Comparison of ENCODE assay signal across 25 cellular contexts in genomic region chr4:142088906-142089305, GRCh38.
DNase-seq lines count a peak whose midpoint lies in the region; ATAC-seq, FAIRE-seq and TF ChIP-seq lines count a peak whose summit lies in the region.
"Had no signal": no experiment of that assay in that cellular context is flagged by ENCODE, and none has a peak within 500 bp of the region (broad histone marks: within the 10 kb centered on the region; RNA-seq: fewer than 3 reads in every experiment).

No MANE protein-coding gene starts in this region.

- H2AK5ac ChIP-seq in H9 (ENCODE audit: insufficient read length, low read length), result no peak overlapping the region

- no CpG with 5 or more reads among the region's 4 CpGs for WGBS in H9 (ENCODE audit: extremely low coverage, insufficient read length, low lambda C conversion rate)

- no peak overlapping the region for H3K14ac ChIP-seq in H9 (ENCODE audit: insufficient read depth, low read length)

- H2BK5ac ChIP-seq in H9 (ENCODE audit: insufficient read length, low read length), result no peak overlapping the region

- no peak overlapping the region for H4K8ac ChIP-seq in H9 (replicated peaks; ENCODE audit: insufficient read length, low read depth, low read length)

- peaks cover 35% of the 10 kb centered on the region for H3K36me3 Mint-ChIP-seq in activated CD4-positive, alpha-beta memory T cell treated with anti-CD3 and anti-CD28 coated beads for 36 hours
- H3K36me3 Mint-ChIP-seq in activated CD4-positive, alpha-beta memory T cell treated with anti-CD3 and anti-CD28 coated beads, Interleukin-2, amount 10 ng/mL, durations not matched to agents 7 days and 5 days (ENCODE audit: low read depth), result peaks cover 22% of the 10 kb centered on the region
- H3K36me3 Mint-ChIP-seq in astrocyte (ENCODE audit: low read depth, unreplicated experiment) (no peaks in the 10 kb centered on the region), H9 (ENCODE audit: insufficient read depth in 1 of 3, low read depth in 3 of 3) (no peaks in the 10 kb centered on the region)

- DNase-seq in activated CD4-positive, alpha-beta memory T cell treated with anti-CD3 and anti-CD28 coated beads for 36 hours, result no peak
- DNase-seq in activated CD4-positive, alpha-beta memory T cell treated with anti-CD3 and anti-CD28 coated beads, Interleukin-2, amount 10 ng/mL, durations not matched to agents 7 days and 5 days, result no peak
- peak; percentile 69 for DNase-seq in astrocyte (ENCODE audit: low read depth)
- peak; percentile 49 to 70 for DNase-seq in foreskin fibroblast
- no peak for DNase-seq in midbrain (lab: John Stamatoyannopoulos, UW)
- no peak for DNase-seq in H9
- no peak for DNase-seq in DMS153 treated with DMSO at 0.1 percent for 48 hours (lab: John Stamatoyannopoulos, UW; ENCODE audit: unreplicated experiment)
- DNase-seq: activated CD4-positive, CD25-positive, alpha-beta regulatory T cell treated with anti-CD3 and anti-CD28 coated beads, Interleukin-2, amount 50 U/mL, for 72 hours; activated CD8-positive, alpha-beta memory T cell treated with anti-CD3 and anti-CD28 coated beads, Interleukin-2, amount 50 U/mL, for 48 hours; activated naive CD4-positive, alpha-beta T cell treated with anti-CD3 and anti-CD28 coated beads, Interleukin-2, amount 50 U/mL, for 16 hours; CD4-positive, alpha-beta T cell; Kasumi-1; left ventricle myocardium inferior; NCI-H146; NCI-H2227 treated with DMSO at 0.1 percent for 48 hours; small intestine; thyroid gland had no signal

- no peaks in the 10 kb centered on the region for H3K23me2 ChIP-seq in H9 (ENCODE audit: insufficient read length, low read depth, low read length, poor library complexity, severe bottlenecking)

- no peak overlapping the region for H3K4me3 ChIP-seq in astrocyte (ENCODE audit: insufficient read depth, low read depth, low read length)
- no peak overlapping the region for H3K4me3 ChIP-seq in foreskin fibroblast (ENCODE audit: low read depth in 1 of 2, low read length in 2 of 2)
- H3K4me3 ChIP-seq: cardiac muscle cell, esophagus muscularis mucosa, left ventricle myocardium inferior, thyroid gland had no signal

- intact Hi-C loops in activated CD4-positive, alpha-beta memory T cell treated with anti-CD3 and anti-CD28 coated beads for 36 hours (cut with micrococcal nuclease), result no loop called here

- H2BK12ac ChIP-seq in H9 (ENCODE audit: insufficient read length, low read depth, low read length), result no peak overlapping the region

- H3K27me3 Mint-ChIP-seq in activated CD4-positive, alpha-beta memory T cell treated with anti-CD3 and anti-CD28 coated beads for 36 hours, result no peaks in the 10 kb centered on the region
- H3K27me3 Mint-ChIP-seq in activated CD4-positive, alpha-beta memory T cell treated with anti-CD3 and anti-CD28 coated beads, Interleukin-2, amount 10 ng/mL, durations not matched to agents 7 days and 5 days, result no peaks in the 10 kb centered on the region
- no peaks in the 10 kb centered on the region for H3K27me3 Mint-ChIP-seq in astrocyte (ENCODE audit: low read depth, unreplicated experiment)
- no peaks in the 10 kb centered on the region for H3K27me3 Mint-ChIP-seq in H9 (ENCODE audit: low read depth)
- H3K27me3 Mint-ChIP-seq: CD4-positive, alpha-beta T cell had no signal

- H3K9me3 ChIP-seq in astrocyte (ENCODE audit: insufficient read depth, low read depth, low read length) (no peaks in the 10 kb centered on the region), H9 (ENCODE audit: control insufficient read depth, low read depth, low read length) (no peaks in the 10 kb centered on the region)
- H3K9me3 ChIP-seq: esophagus muscularis mucosa, left ventricle myocardium inferior, thyroid gland had no signal

- H4K91ac ChIP-seq in H9 (ENCODE audit: insufficient read length, low read depth, low read length), result no peak overlapping the region

- H3K23ac ChIP-seq in H9 (ENCODE audit: insufficient read length, low read depth, low read length), result no peak overlapping the region

- no peak overlapping the region for H3K4ac ChIP-seq in H9 (ENCODE audit: low read depth, low read length)

- no peak overlapping the region for H3K18ac ChIP-seq in H9 (ENCODE audit: insufficient read length, low read depth, low read length)

- POLR2A ChIA-PET in activated CD4-positive, alpha-beta memory T cell treated with anti-CD3 and anti-CD28 coated beads for 36 hours (lab: Charles Lee), result no interaction called here
- POLR2A ChIA-PET in activated CD4-positive, alpha-beta memory T cell treated with anti-CD3 and anti-CD28 coated beads, Interleukin-2, amount 10 ng/mL, durations not matched to agents 7 days and 5 days (lab: Charles Lee), result no interaction called here

- no peak for ATAC-seq in HG03342 (IDR thresholded peaks at IDR 0.05; ENCODE audit: unreplicated experiment)
- ATAC-seq: Right ventricle myocardium inferior had no signal

- H3K56ac ChIP-seq in H9 (ENCODE audit: insufficient read length, low read depth, low read length), result no peak overlapping the region

- no peaks in the 10 kb centered on the region for H3K79me2 ChIP-seq in astrocyte (ENCODE audit: insufficient read depth, low read length)
- H3K79me2 ChIP-seq in H9 (ENCODE audit: insufficient read depth, low read length), result no peaks in the 10 kb centered on the region
- H3K79me2 ChIP-seq: parathyroid adenoma had no signal

- CTCF ChIA-PET in activated CD4-positive, alpha-beta memory T cell treated with anti-CD3 and anti-CD28 coated beads for 36 hours (lab: Charles Lee), result no interaction called here
- CTCF ChIA-PET in activated CD4-positive, alpha-beta memory T cell treated with anti-CD3 and anti-CD28 coated beads, Interleukin-2, amount 10 ng/mL, durations not matched to agents 7 days and 5 days (lab: Charles Lee), result no interaction called here

- no peaks in the 10 kb centered on the region for H3K36me3 ChIP-seq in astrocyte (ENCODE audit: insufficient read depth, low read length)
- H3K36me3 ChIP-seq: cardiac muscle cell, esophagus muscularis mucosa, left ventricle myocardium inferior, thyroid gland had no signal

- no peak overlapping the region for H3T11ph ChIP-seq in H9 (ENCODE audit: low read length)

- H3K4me1 Mint-ChIP-seq in activated CD4-positive, alpha-beta memory T cell treated with anti-CD3 and anti-CD28 coated beads for 36 hours (ENCODE audit: low read depth), result peaks cover 8% of the 10 kb centered on the region
- no peaks in the 10 kb centered on the region for H3K4me1 Mint-ChIP-seq in activated CD4-positive, alpha-beta memory T cell treated with anti-CD3 and anti-CD28 coated beads, Interleukin-2, amount 10 ng/mL, durations not matched to agents 7 days and 5 days
- peaks cover 4% of the 10 kb centered on the region for H3K4me1 Mint-ChIP-seq in astrocyte (ENCODE audit: low read depth, unreplicated experiment)
- no peaks in the 10 kb centered on the region for H3K4me1 Mint-ChIP-seq in H9

- H3K9me3 Mint-ChIP-seq in activated CD4-positive, alpha-beta memory T cell treated with anti-CD3 and anti-CD28 coated beads for 36 hours, result no peaks in the 10 kb centered on the region
- H3K9me3 Mint-ChIP-seq in activated CD4-positive, alpha-beta memory T cell treated with anti-CD3 and anti-CD28 coated beads, Interleukin-2, amount 10 ng/mL, durations not matched to agents 7 days and 5 days, result no peaks in the 10 kb centered on the region
- H3K9me3 Mint-ChIP-seq in astrocyte (ENCODE audit: unreplicated experiment) (no peaks in the 10 kb centered on the region), H9 (no peaks in the 10 kb centered on the region)
- H3K9me3 Mint-ChIP-seq: CD4-positive, alpha-beta T cell; T-helper 2 cell treated with Interferon-gamma antibody and Interleukin-4, amounts not matched to agents 5 μg/mL and 100 μg/mL, for 36 hours had no signal

- H4K20me1 ChIP-seq in astrocyte (ENCODE audit: insufficient read depth, low read length) (no peaks in the 10 kb centered on the region), H9 (ENCODE audit: control insufficient read depth, insufficient read depth, insufficient read length) (no peaks in the 10 kb centered on the region)

- no peak for FAIRE-seq in astrocyte (lab: Jason Lieb, UNC)
- FAIRE-seq: H1, small intestine had no signal

- H3K27me3 ChIP-seq in astrocyte (ENCODE audit: insufficient read depth, low read length) (no peaks in the 10 kb centered on the region), H9 (ENCODE audit: insufficient read depth, low read length) (no peaks in the 10 kb centered on the region)
- H3K27me3 ChIP-seq: cardiac muscle cell, esophagus muscularis mucosa, thyroid gland had no signal

- H3K4me1 ChIP-seq in astrocyte (ENCODE audit: insufficient read depth, low read length), result peaks cover 28% of the 10 kb centered on the region
- no peaks in the 10 kb centered on the region for H3K4me1 ChIP-seq in H9 (ENCODE audit: insufficient read depth, low read length)
- H3K4me1 ChIP-seq: parathyroid adenoma, thyroid gland had no signal

- no peak overlapping the region for H2BK15ac ChIP-seq in H9 (ENCODE audit: low read depth, low read length)

- H4K5ac ChIP-seq in H9 (ENCODE audit: insufficient read length, low read depth, low read length), result no peak overlapping the region

- H3K27ac ChIP-seq in astrocyte (ENCODE audit: low read depth, low read length) (no peak overlapping the region), H9 (ENCODE audit: insufficient read length, low read depth, low read length) (no peak overlapping the region)
- H3K27ac ChIP-seq: 22Rv1, cardiac muscle cell, esophagus muscularis mucosa, left ventricle myocardium inferior, parathyroid adenoma, thyroid gland had no signal

- no peak overlapping the region for H2BK20ac ChIP-seq in H9 (ENCODE audit: low read depth, low read length, poor library complexity, severe bottlenecking)

- peak overlapping the region; percentile 1 for H2AFZ ChIP-seq in astrocyte (ENCODE audit: low read depth, low read length)
- no peak overlapping the region for H2AFZ ChIP-seq in H9 (ENCODE audit: low read length)
- H2AFZ ChIP-seq: parathyroid adenoma had no signal

- no peak overlapping the region for H2BK120ac ChIP-seq in H9 (ENCODE audit: low read depth, low read length, poor library complexity, severe bottlenecking)

- no peak overlapping the region for H3K9ac ChIP-seq in astrocyte (ENCODE audit: low read length)
- H3K9ac ChIP-seq in H9 (ENCODE audit: extremely low read depth, insufficient read length, low read length), result no peak overlapping the region
- H3K9ac ChIP-seq: parathyroid adenoma had no signal

- H3K4me3 Mint-ChIP-seq in activated CD4-positive, alpha-beta memory T cell treated with anti-CD3 and anti-CD28 coated beads for 36 hours, result no peak overlapping the region
- no peak overlapping the region for H3K4me3 Mint-ChIP-seq in activated CD4-positive, alpha-beta memory T cell treated with anti-CD3 and anti-CD28 coated beads, Interleukin-2, amount 10 ng/mL, durations not matched to agents 7 days and 5 days
- H3K4me3 Mint-ChIP-seq in astrocyte (ENCODE audit: unreplicated experiment) (no peak overlapping the region), H9 (no peak overlapping the region)
- H3K4me3 Mint-ChIP-seq: CD4-positive, alpha-beta T cell; T-helper 2 cell treated with Interferon-gamma antibody and Interleukin-4, amounts not matched to agents 5 μg/mL and 100 μg/mL, for 36 hours had no signal

- peak overlapping the region; percentile 52 for H3K27ac Mint-ChIP-seq in activated CD4-positive, alpha-beta memory T cell treated with anti-CD3 and anti-CD28 coated beads for 36 hours
- H3K27ac Mint-ChIP-seq in activated CD4-positive, alpha-beta memory T cell treated with anti-CD3 and anti-CD28 coated beads, Interleukin-2, amount 10 ng/mL, durations not matched to agents 7 days and 5 days, result no peak overlapping the region
- H3K27ac Mint-ChIP-seq in astrocyte (ENCODE audit: unreplicated experiment) (no peak overlapping the region), H9 (0 out of 7 replicates have a peak overlapping the region, but pooled peaks of 1 of the 3 experiments have one; percentile 8)
- H3K27ac Mint-ChIP-seq: T-helper 2 cell treated with Interferon-gamma antibody and Interleukin-4, amounts not matched to agents 5 μg/mL and 100 μg/mL, for 36 hours had no signal

- peak overlapping the region; percentile 18 for H3K4me2 ChIP-seq in astrocyte (ENCODE audit: low read length)
- H3K4me2 ChIP-seq in H9 (ENCODE audit: insufficient read depth, insufficient read length, low read length), result no peak overlapping the region

- no peak for TF ChIP-seq CTCF in astrocyte (IDR thresholded peaks at IDR 0.05; ENCODE audit: insufficient read depth, low read depth, low read length)
- no peak for TF ChIP-seq CTCF in foreskin fibroblast (IDR thresholded peaks at IDR 0.05; ENCODE audit: low read depth, low read length)
- TF ChIP-seq CTCF in H9 (conservative IDR thresholded peaks at IDR 0.05), result no peak

- H3K79me1 ChIP-seq in H9 (ENCODE audit: insufficient read depth, low read depth, low read length, poor library complexity, severe bottlenecking), result no peaks in the 10 kb centered on the region

Comparison
In these comparisons a context has a peak if more than half of its experiments do, and no peak if none do; other contexts are left out.
1. DNase-seq: peak in astrocyte (single experiment) and foreskin fibroblast (2 of 2); none in activated CD4-positive, alpha-beta memory T cell treated with anti-CD3 and anti-CD28 coated beads for 36 hours (single experiment), activated CD4-positive, alpha-beta memory T cell treated with anti-CD3 and anti-CD28 coated beads, Interleukin-2, amount 10 ng/mL, durations not matched to agents 7 days and 5 days (single experiment), midbrain (single experiment), H9 (single experiment) and DMS153 treated with DMSO at 0.1 percent for 48 hours (single experiment).